Comparison of ENCODE assay signal across 8 cellular contexts in genomic region chr10:73908853-73909611, GRCh38. TPM values are rescaled to one million over a fixed set of nuclear protein-coding genes. Genes with fewer than 3 reads are reported as not detected.
DNase-seq lines count a peak whose midpoint lies in the region; ATAC-seq and TF ChIP-seq lines count a peak whose summit lies in the region.

No MANE protein-coding gene starts in this region.

- peaks cover 24% of the 10 kb centered on the region for H3K27me3 ChIP-seq in CD8-positive, alpha-beta T cell (ENCODE audit: insufficient read depth, low read length)
- peaks cover 7% of the 10 kb centered on the region for H3K27me3 ChIP-seq in gastroesophageal sphincter

- H3K4me1 ChIP-seq in CD8-positive, alpha-beta T cell (ENCODE audit: insufficient read depth, low read length) = peaks cover 30% of the 10 kb centered on the region
- peaks cover 0 to 70% (median 41%) of the 10 kb centered on the region in 3 donors for H3K4me1 ChIP-seq in gastroesophageal sphincter

- CTCF ChIA-PET in CD8-positive, alpha-beta T cell (lab: Charles Lee) = interaction anchor here (0.8 kb wide), 1 partner anchor 23 kb away, joined by 3 read pairs; no protein-coding TSS in a partner anchor

- ATAC-seq in CD8-positive, alpha-beta T cell = peak; percentile 63
- ATAC-seq in GM21737 (IDR thresholded peaks at IDR 0.05; ENCODE audit: unreplicated experiment) (peak; percentile 48), gastroesophageal sphincter (no peak)

- TF ChIP-seq POLR2A in gastroesophageal sphincter (IDR thresholded peaks at IDR 0.05) = no peak

- no peaks in the 10 kb centered on the region for H3K9me3 ChIP-seq in CD8-positive, alpha-beta T cell (ENCODE audit: low read length)
- no peaks in the 10 kb centered on the region for H3K9me3 ChIP-seq in gastroesophageal sphincter

- peaks cover 32% of the 10 kb centered on the region for H3K4me1 Mint-ChIP-seq in CD8-positive, alpha-beta T cell (ENCODE audit: low read depth)
- peaks cover 42% of the 10 kb centered on the region for H3K4me1 Mint-ChIP-seq in activated T-cell treated with anti-CD3 and anti-CD28 coated beads, Interleukin-2, amount 50 U/mL, for 24 hours (ENCODE audit: low read depth)

- WGBS in gastroesophageal sphincter (ENCODE audit: low coverage in 1 of 2), 2 donors = 24 to 55% methylated on average over 6 to 9 of the region's 11 CpGs

- intact Hi-C loops in CD8-positive, alpha-beta T cell (cut with DNase I, micrococcal nuclease) = no loop called here

- peak in 4 of 7 experiments; percentile 21 to 54 (median 26) for DNase-seq in CD8-positive, alpha-beta T cell
- DNase-seq in NOMO-1 treated with dmso at 0.1 percent for 144 hours (lab: John Stamatoyannopoulos, UW; ENCODE audit: unreplicated experiment) (peak; percentile 37), globus pallidus (ENCODE audit: low spot score) (no peak), COR-L47 (lab: John Stamatoyannopoulos, UW) (no peak)
- DNase-seq in activated T-cell treated with anti-CD3 and anti-CD28 coated beads, Interleukin-2, amount 50 U/mL, for 24 hours = peak; percentile 62
- peak; percentile 52 to 68 for DNase-seq in stimulated activated CD4-positive, alpha-beta T cell treated with anti-CD3 and anti-CD28 coated beads, Interleukin-1b, Interleukin-23, amount 100 ng/mL, for 4 hours (ENCODE audit: low read depth in 2 of 2)

- H3K27ac ChIP-seq in CD8-positive, alpha-beta T cell (ENCODE audit: low read depth, low read length) = no peak overlapping the region
- H3K27ac ChIP-seq in gastroesophageal sphincter = peak overlapping the region in 3 of 4 donors; percentile 35 to 76 (median 62)

- TF ChIP-seq CTCF in CD8-positive, alpha-beta T cell (IDR thresholded peaks at IDR 0.05) = no peak
- TF ChIP-seq CTCF in gastroesophageal sphincter (IDR thresholded peaks at IDR 0.05) = no peak

- no peak for TF ChIP-seq EP300 in gastroesophageal sphincter (IDR thresholded peaks at IDR 0.05)

- POLR2A ChIA-PET in CD8-positive, alpha-beta T cell (lab: Charles Lee) = no interaction called here

- no peak overlapping the region for H3K4me3 Mint-ChIP-seq in CD8-positive, alpha-beta T cell
- peak overlapping the region; percentile 56 for H3K4me3 Mint-ChIP-seq in activated T-cell treated with anti-CD3 and anti-CD28 coated beads, Interleukin-2, amount 50 U/mL, for 24 hours

- no peaks in the 10 kb centered on the region for H3K36me3 Mint-ChIP-seq in CD8-positive, alpha-beta T cell
- no peaks in the 10 kb centered on the region for H3K36me3 Mint-ChIP-seq in activated T-cell treated with anti-CD3 and anti-CD28 coated beads, Interleukin-2, amount 50 U/mL, for 24 hours (ENCODE audit: low read depth)

- no peaks in the 10 kb centered on the region for H3K9me3 Mint-ChIP-seq in CD8-positive, alpha-beta T cell
- no peaks in the 10 kb centered on the region for H3K9me3 Mint-ChIP-seq in activated T-cell treated with anti-CD3 and anti-CD28 coated beads, Interleukin-2, amount 50 U/mL, for 24 hours

- peaks cover 71% of the 10 kb centered on the region for H3K27me3 Mint-ChIP-seq in CD8-positive, alpha-beta T cell (ENCODE audit: low read depth)
- H3K27me3 Mint-ChIP-seq in activated T-cell treated with anti-CD3 and anti-CD28 coated beads, Interleukin-2, amount 50 U/mL, for 24 hours = peaks cover 57% of the 10 kb centered on the region

- H3K27ac Mint-ChIP-seq in CD8-positive, alpha-beta T cell = no peak overlapping the region
- H3K27ac Mint-ChIP-seq in activated T-cell treated with anti-CD3 and anti-CD28 coated beads, Interleukin-2, amount 50 U/mL, for 24 hours = peak overlapping the region; percentile 81

- H3K4me3 ChIP-seq in CD8-positive, alpha-beta T cell (ENCODE audit: low read depth, low read length) = no peak overlapping the region
- H3K4me3 ChIP-seq in gastroesophageal sphincter = no peak overlapping the region

- no peaks in the 10 kb centered on the region for H3K36me3 ChIP-seq in CD8-positive, alpha-beta T cell (ENCODE audit: insufficient read depth, low read length)
- H3K36me3 ChIP-seq in gastroesophageal sphincter = no peaks in the 10 kb centered on the region

RNA-seq across cellular contexts. Expression of gene PLAU, which starts 1.9 kb away (rescaled TPM):
- total RNA-seq in CD8-positive, alpha-beta T cell = under 1 TPM in 1 of 2 experiments, not detected in 1; 0.11 TPM
- 10 to 100 TPM in 1 of 4 donors, 1 to 10 TPM in 3; 1.1 to 43.3 (median 8.3) TPM for total RNA-seq in gastroesophageal sphincter

RNA-seq across cellular contexts. Expression of gene CAMK2G, which starts 34.7 kb away (rescaled TPM):
- 10 to 100 TPM; 28.4 to 28.9 TPM for total RNA-seq in CD8-positive, alpha-beta T cell
- 100 to 1,000 TPM in 3 of 4 donors, 10 to 100 TPM in 1; 82.3 to 207 (median 155) TPM for total RNA-seq in gastroesophageal sphincter

Comparison
In these comparisons a context has a peak if more than half of its experiments do, and no peak if none do; other contexts are left out.
1. DNase-seq: peak in CD8-positive, alpha-beta T cell (4 of 7), NOMO-1 treated with dmso at 0.1 percent for 144 hours (single experiment), activated T-cell treated with anti-CD3 and anti-CD28 coated beads, Interleukin-2, amount 50 U/mL, for 24 hours (single experiment) and stimulated activated CD4-positive, alpha-beta T cell treated with anti-CD3 and anti-CD28 coated beads, Interleukin-1b, Interleukin-23, amount 100 ng/mL, for 4 hours (2 of 2); none in globus pallidus (single experiment) and COR-L47 (single experiment).